ENCODE assay signal across 10 cellular contexts in the genomic region with DNA sequence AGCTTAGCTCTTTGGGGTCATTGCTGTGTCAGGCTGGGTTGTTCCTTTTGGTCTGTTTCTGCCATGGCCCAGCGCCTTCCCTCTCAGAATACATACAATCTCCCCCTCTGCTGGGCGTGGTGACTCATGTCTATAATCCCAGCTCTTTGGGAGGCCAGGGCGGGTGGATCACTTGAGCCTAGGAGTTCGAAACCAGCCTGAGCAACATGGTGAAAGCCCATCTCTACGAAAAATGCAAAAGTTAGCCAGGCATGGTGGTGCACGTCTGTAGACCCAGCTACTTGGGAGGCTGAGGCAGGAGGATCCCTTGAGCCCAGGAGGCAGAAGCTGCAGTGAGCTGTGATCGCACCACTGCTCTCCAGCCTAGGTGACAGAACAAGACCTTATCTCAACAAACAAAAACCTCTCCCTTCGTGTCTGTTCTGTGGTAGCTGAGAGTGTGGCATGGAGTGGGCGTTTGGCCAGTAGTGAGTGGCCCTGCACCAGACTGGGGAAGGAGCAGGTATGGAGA. TPM values are rescaled to one million over a fixed set of nuclear protein-coding genes. Genes with fewer than 3 reads are reported as not detected.
DNase-seq lines count a peak whose midpoint lies in the region; ATAC-seq lines count a peak whose summit lies in the region.
"Had no signal": no experiment of that assay in that cellular context is flagged by ENCODE, and none has a peak within 500 bp of the region (broad histone marks: within the 10 kb centered on the region; RNA-seq: fewer than 3 reads in every experiment).

No MANE protein-coding gene starts in this region.

- H3K36me3 Mint-ChIP-seq in CD4-positive, alpha-beta memory T cell, result peaks cover 33 to 69% of the 10 kb centered on the region in 2 donors
- peaks cover 4% of the 10 kb centered on the region for H3K36me3 Mint-ChIP-seq in T-helper 17 cell (ENCODE audit: low read depth)

- intact Hi-C loops in CD4-positive, alpha-beta memory T cell (cut with micrococcal nuclease), result loop anchor here (1.0 to 2.0 kb wide), 3 partner anchors 47 to 107 kb away; a partner anchor contains a TSS

- no peaks in the 10 kb centered on the region for H3K27me3 ChIP-seq in CD4-positive, alpha-beta memory T cell (ENCODE audit: insufficient read depth, low read length)
- H3K27me3 ChIP-seq: SJCRH30 had no signal

- POLR2A ChIA-PET in CD4-positive, alpha-beta memory T cell (lab: Charles Lee; ENCODE audit: partially characterized antibody), result interaction anchor here (1.7 kb wide), 1 partner anchor 60 kb away, joined by 9 read pairs; no protein-coding TSS in a partner anchor

- H3K4me3 ChIP-seq in CD4-positive, alpha-beta memory T cell (ENCODE audit: low read length in 2 of 2), result no peak overlapping the region
- H3K4me3 ChIP-seq: SJCRH30 had no signal

- peak overlapping the region; percentile 89 for H3K27ac ChIP-seq in CD4-positive, alpha-beta memory T cell (ENCODE audit: low read depth, low read length)
- H3K27ac ChIP-seq: SJCRH30 had no signal

- H3K9me3 Mint-ChIP-seq in CD4-positive, alpha-beta memory T cell, result peaks cover 0 to 3% (median 0%) of the 10 kb centered on the region in 8 donors
- H3K9me3 Mint-ChIP-seq: dendritic cell treated with granulocyte-macrophage colony-stimulating factor and Interleukin-4, amounts not matched to agents 40 ng/mL and 50 ng/mL, for 4 days had no signal

- H3K9me3 ChIP-seq in CD4-positive, alpha-beta memory T cell (ENCODE audit: control insufficient read depth in 1 of 2, low read length in 2 of 2), result no peaks in the 10 kb centered on the region
- no peaks in the 10 kb centered on the region for H3K9me3 ChIP-seq in T-helper 17 cell (ENCODE audit: control insufficient read depth, low read length, poor library complexity, severe bottlenecking)
- H3K9me3 ChIP-seq: SJCRH30 had no signal

- peaks cover 11 to 22% (median 13%) of the 10 kb centered on the region in 4 donors for H3K4me1 Mint-ChIP-seq in CD4-positive, alpha-beta memory T cell
- H3K4me1 Mint-ChIP-seq in T-helper 17 cell, result peaks cover 15% of the 10 kb centered on the region

- peaks cover 11% of the 10 kb centered on the region for H3K4me1 ChIP-seq in CD4-positive, alpha-beta memory T cell (ENCODE audit: insufficient read depth, low read length)
- H3K4me1 ChIP-seq: SJCRH30 had no signal

- H3K4me3 Mint-ChIP-seq in CD4-positive, alpha-beta memory T cell, result no peak overlapping the region
- peak overlapping the region; percentile 47 for H3K4me3 Mint-ChIP-seq in T-helper 17 cell
- H3K4me3 Mint-ChIP-seq: dendritic cell treated with granulocyte-macrophage colony-stimulating factor and Interleukin-4, amounts not matched to agents 40 ng/mL and 50 ng/mL, for 4 days had no signal

- peaks cover 58% of the 10 kb centered on the region for H3K36me3 ChIP-seq in CD4-positive, alpha-beta memory T cell (ENCODE audit: insufficient read depth, low read length)

- ATAC-seq in GM21515 (IDR thresholded peaks at IDR 0.05; ENCODE audit: unreplicated experiment), result peak; percentile 10
- no peak for ATAC-seq in T-helper 17 cell
- no peak for ATAC-seq in GM18858 (IDR thresholded peaks at IDR 0.05; ENCODE audit: unreplicated experiment)

- CTCF ChIA-PET in CD4-positive, alpha-beta memory T cell (lab: Charles Lee; ENCODE audit: partially characterized antibody), result interaction anchor here (0.6 to 5.2 kb wide), 15 partner anchors 15 to 931 kb away, joined by 3 to 42 read pairs (median 5); a partner anchor contains a TSS

- DNase-seq in CD4-positive, alpha-beta memory T cell, result no peak
- DNase-seq in T-helper 17 cell (no peak), kidney glomerular epithelial cell (lab: John Stamatoyannopoulos, UW) (peak; percentile 5), NCI-H2196 (lab: John Stamatoyannopoulos, UW; ENCODE audit: unreplicated experiment) (no peak), NCI-H1694 treated with DMSO at 0.1 percent for 48 hours (lab: John Stamatoyannopoulos, UW) (no peak), OCI-M2 (lab: John Stamatoyannopoulos, UW; ENCODE audit: unreplicated experiment) (no peak)

- no peaks in the 10 kb centered on the region for H3K27me3 Mint-ChIP-seq in CD4-positive, alpha-beta memory T cell
- no peaks in the 10 kb centered on the region for H3K27me3 Mint-ChIP-seq in T-helper 17 cell
- H3K27me3 Mint-ChIP-seq: dendritic cell treated with granulocyte-macrophage colony-stimulating factor and Interleukin-4, amounts not matched to agents 40 ng/mL and 50 ng/mL, for 4 days had no signal

- H3K27ac Mint-ChIP-seq in CD4-positive, alpha-beta memory T cell, result peak overlapping the region; percentile 92 to 99 (median 98)
- peak overlapping the region; percentile 96 for H3K27ac Mint-ChIP-seq in T-helper 17 cell
- H3K27ac Mint-ChIP-seq: dendritic cell treated with granulocyte-macrophage colony-stimulating factor and Interleukin-4, amounts not matched to agents 40 ng/mL and 50 ng/mL, for 4 days had no signal

RNA-seq across cellular contexts. Expression of a gene that starts 35.7 kb away (rescaled TPM):
- total RNA-seq in CD4-positive, alpha-beta memory T cell, result 10 to 100 TPM; 33.6 to 34.0 TPM
- 1 to 10 TPM; 1.7 to 7.3 TPM for polyA plus RNA-seq in CD4-positive, alpha-beta memory T cell
- 10 to 100 TPM; 55.1 to 58.3 TPM for total RNA-seq in T-helper 17 cell

RNA-seq across cellular contexts. Expression of a gene that starts 46.7 kb away (rescaled TPM):
- 10 to 100 TPM; 76.4 to 79.4 TPM for total RNA-seq in CD4-positive, alpha-beta memory T cell
- polyA plus RNA-seq in CD4-positive, alpha-beta memory T cell, result 10 to 100 TPM in 1 of 2 donors, 1 to 10 TPM in 1; 9.7 to 15.2 TPM
- total RNA-seq in T-helper 17 cell, result 10 to 100 TPM; 72.8 to 89.1 TPM

RNA-seq across cellular contexts. Expression of a gene that starts 56.2 kb away (rescaled TPM):
- 1 to 10 TPM; 1.4 to 1.8 TPM for total RNA-seq in CD4-positive, alpha-beta memory T cell
- not detected for polyA plus RNA-seq in CD4-positive, alpha-beta memory T cell
- 10 to 100 TPM in 1 of 2 donors, 1 to 10 TPM in 1; 9.0 to 14.4 TPM for total RNA-seq in T-helper 17 cell
